ENCODE assay signal across 1 cellular context in the genomic region with DNA sequence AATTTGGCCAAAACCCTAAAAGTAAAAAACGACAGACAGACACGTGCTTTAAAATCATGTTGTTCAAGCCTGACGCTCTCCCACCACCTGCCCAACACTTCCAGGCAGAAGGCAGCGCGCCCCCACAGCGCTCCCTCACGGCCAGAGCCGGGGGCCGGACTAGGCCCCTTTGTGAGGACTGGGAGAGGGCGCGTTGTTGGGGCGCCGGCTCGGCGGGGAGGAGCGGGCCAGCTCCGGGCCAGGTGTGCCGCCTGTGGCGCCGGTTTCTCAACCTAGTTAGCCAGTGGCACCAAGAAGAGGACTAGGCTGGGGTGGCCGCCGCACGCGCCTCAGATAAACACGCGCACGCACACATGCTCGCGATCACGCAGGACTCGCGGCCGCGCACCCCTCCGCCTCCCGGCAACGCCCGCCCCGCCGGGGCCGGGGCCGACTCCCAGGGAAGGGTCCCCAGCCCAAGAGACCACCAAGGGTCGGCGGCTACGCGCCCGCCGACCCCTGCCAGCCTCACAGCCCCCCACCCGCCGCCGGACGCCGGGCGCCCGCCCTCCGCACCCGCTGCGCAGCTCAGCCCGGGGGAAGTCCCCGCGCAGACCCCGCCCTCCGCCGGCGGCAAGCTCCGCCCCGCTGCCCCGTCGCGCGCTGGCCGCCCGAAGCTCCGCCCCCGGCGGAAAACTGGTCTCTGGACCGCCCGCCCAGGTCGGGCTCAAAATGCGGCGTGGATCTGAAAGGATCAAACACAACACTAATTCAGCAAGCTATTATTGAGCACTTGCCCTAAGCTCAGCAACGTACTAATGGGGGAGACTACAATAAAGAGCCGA.
TF ChIP-seq lines count a peak whose summit lies in the region.

A gene (minus strand): TSS at position 584 of the 824 bp plus-strand sequence.

TF ChIP-seq in HepG2, 621 proteins besides CTCF, POLR2A, EP300 and RAD21 (continued from another document and continues in another):
- TF ChIP-seq ZNF619 (CRISPR knock-in tag; IDR thresholded peaks at IDR 0.05) (peak; percentile 61; the same call in 1 of the 2 replicates), ZNF782 (CRISPR knock-in tag; IDR thresholded peaks at IDR 0.05; ENCODE audit: borderline replicate concordance) (peak; percentile 89; the same call in 1 of the 2 replicates), ZNF367 (CRISPR knock-in tag; IDR thresholded peaks at IDR 0.05; ENCODE audit: borderline replicate concordance) (no peak), ZFP62 (CRISPR knock-in tag; IDR thresholded peaks at IDR 0.05) (no peak), ZKSCAN1 (IDR thresholded peaks at IDR 0.05; ENCODE audit: low read length) (no peak), KDM3A (CRISPR knock-in tag; IDR thresholded peaks at IDR 0.05; ENCODE audit: low read depth) (0 out of 2 replicates have a peak, but pooled peaks have one; percentile 27), GLI4 (CRISPR knock-in tag; IDR thresholded peaks at IDR 0.05; ENCODE audit: borderline replicate concordance) (no peak), TEAD2 (CRISPR knock-in tag; IDR thresholded peaks at IDR 0.05) (no peak), NR2F6 (IDR thresholded peaks at IDR 0.05) (no peak), NR2F6 (CRISPR knock-in tag; IDR thresholded peaks at IDR 0.05) (no peak), ZNF292 (CRISPR knock-in tag; IDR thresholded peaks at IDR 0.05; ENCODE audit: borderline replicate concordance, low read depth) (no peak), ZMYM3 (CRISPR knock-in tag; IDR thresholded peaks at IDR 0.05) (0 out of 2 replicates have a peak, but pooled peaks have one; percentile 24), NR3C1 (CRISPR knock-in tag; IDR thresholded peaks at IDR 0.05) (no peak)
- TF ChIP-seq, protein P1, sequence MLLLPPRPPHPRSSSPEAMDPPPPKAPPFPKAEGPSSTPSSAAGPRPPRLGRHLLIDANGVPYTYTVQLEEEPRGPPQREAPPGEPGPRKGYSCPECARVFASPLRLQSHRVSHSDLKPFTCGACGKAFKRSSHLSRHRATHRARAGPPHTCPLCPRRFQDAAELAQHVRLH (CRISPR knock-in tag; IDR thresholded peaks at IDR 0.05; ENCODE audit: borderline replicate concordance, low read depth), result peak; percentile 48; the same call in 1 of the 2 replicates
- TF ChIP-seq, protein P2, sequence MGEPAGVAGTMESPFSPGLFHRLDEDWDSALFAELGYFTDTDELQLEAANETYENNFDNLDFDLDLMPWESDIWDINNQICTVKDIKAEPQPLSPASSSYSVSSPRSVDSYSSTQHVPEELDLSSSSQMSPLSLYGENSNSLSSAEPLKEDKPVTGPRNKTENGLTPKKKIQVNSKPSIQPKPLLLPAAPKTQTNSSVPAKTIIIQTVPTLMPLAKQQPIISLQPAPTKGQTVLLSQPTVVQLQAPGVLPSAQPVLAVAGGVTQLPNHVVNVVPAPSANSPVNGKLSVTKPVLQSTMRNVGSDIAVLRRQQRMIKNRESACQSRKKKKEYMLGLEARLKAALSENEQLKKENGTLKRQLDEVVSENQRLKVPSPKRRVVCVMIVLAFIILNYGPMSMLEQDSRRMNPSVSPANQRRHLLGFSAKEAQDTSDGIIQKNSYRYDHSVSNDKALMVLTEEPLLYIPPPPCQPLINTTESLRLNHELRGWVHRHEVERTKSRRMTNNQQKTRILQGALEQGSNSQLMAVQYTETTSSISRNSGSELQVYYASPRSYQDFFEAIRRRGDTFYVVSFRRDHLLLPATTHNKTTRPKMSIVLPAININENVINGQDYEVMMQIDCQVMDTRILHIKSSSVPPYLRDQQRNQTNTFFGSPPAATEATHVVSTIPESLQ (CRISPR knock-in tag; conservative IDR thresholded peaks at IDR 0.05), result no peak
- TF ChIP-seq, protein P3, sequence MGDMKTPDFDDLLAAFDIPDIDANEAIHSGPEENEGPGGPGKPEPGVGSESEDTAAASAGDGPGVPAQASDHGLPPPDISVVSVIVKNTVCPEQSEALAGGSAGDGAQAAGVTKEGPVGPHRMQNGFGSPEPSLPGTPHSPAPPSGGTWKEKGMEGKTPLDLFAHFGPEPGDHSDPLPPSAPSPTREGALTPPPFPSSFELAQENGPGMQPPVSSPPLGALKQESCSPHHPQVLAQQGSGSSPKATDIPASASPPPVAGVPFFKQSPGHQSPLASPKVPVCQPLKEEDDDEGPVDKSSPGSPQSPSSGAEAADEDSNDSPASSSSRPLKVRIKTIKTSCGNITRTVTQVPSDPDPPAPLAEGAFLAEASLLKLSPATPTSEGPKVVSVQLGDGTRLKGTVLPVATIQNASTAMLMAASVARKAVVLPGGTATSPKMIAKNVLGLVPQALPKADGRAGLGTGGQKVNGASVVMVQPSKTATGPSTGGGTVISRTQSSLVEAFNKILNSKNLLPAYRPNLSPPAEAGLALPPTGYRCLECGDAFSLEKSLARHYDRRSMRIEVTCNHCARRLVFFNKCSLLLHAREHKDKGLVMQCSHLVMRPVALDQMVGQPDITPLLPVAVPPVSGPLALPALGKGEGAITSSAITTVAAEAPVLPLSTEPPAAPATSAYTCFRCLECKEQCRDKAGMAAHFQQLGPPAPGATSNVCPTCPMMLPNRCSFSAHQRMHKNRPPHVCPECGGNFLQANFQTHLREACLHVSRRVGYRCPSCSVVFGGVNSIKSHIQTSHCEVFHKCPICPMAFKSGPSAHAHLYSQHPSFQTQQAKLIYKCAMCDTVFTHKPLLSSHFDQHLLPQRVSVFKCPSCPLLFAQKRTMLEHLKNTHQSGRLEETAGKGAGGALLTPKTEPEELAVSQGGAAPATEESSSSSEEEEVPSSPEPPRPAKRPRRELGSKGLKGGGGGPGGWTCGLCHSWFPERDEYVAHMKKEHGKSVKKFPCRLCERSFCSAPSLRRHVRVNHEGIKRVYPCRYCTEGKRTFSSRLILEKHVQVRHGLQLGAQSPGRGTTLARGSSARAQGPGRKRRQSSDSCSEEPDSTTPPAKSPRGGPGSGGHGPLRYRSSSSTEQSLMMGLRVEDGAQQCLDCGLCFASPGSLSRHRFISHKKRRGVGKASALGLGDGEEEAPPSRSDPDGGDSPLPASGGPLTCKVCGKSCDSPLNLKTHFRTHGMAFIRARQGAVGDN (CRISPR knock-in tag; IDR thresholded peaks at IDR 0.05), result peak; percentile 96
- TF ChIP-seq, protein P4, sequence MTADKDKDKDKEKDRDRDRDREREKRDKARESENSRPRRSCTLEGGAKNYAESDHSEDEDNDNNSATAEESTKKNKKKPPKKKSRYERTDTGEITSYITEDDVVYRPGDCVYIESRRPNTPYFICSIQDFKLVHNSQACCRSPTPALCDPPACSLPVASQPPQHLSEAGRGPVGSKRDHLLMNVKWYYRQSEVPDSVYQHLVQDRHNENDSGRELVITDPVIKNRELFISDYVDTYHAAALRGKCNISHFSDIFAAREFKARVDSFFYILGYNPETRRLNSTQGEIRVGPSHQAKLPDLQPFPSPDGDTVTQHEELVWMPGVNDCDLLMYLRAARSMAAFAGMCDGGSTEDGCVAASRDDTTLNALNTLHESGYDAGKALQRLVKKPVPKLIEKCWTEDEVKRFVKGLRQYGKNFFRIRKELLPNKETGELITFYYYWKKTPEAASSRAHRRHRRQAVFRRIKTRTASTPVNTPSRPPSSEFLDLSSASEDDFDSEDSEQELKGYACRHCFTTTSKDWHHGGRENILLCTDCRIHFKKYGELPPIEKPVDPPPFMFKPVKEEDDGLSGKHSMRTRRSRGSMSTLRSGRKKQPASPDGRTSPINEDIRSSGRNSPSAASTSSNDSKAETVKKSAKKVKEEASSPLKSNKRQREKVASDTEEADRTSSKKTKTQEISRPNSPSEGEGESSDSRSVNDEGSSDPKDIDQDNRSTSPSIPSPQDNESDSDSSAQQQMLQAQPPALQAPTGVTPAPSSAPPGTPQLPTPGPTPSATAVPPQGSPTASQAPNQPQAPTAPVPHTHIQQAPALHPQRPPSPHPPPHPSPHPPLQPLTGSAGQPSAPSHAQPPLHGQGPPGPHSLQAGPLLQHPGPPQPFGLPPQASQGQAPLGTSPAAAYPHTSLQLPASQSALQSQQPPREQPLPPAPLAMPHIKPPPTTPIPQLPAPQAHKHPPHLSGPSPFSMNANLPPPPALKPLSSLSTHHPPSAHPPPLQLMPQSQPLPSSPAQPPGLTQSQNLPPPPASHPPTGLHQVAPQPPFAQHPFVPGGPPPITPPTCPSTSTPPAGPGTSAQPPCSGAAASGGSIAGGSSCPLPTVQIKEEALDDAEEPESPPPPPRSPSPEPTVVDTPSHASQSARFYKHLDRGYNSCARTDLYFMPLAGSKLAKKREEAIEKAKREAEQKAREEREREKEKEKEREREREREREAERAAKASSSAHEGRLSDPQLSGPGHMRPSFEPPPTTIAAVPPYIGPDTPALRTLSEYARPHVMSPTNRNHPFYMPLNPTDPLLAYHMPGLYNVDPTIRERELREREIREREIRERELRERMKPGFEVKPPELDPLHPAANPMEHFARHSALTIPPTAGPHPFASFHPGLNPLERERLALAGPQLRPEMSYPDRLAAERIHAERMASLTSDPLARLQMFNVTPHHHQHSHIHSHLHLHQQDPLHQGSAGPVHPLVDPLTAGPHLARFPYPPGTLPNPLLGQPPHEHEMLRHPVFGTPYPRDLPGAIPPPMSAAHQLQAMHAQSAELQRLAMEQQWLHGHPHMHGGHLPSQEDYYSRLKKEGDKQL (CRISPR knock-in tag; IDR thresholded peaks at IDR 0.05; ENCODE audit: low read depth), result no peak
- TF ChIP-seq, protein P5, sequence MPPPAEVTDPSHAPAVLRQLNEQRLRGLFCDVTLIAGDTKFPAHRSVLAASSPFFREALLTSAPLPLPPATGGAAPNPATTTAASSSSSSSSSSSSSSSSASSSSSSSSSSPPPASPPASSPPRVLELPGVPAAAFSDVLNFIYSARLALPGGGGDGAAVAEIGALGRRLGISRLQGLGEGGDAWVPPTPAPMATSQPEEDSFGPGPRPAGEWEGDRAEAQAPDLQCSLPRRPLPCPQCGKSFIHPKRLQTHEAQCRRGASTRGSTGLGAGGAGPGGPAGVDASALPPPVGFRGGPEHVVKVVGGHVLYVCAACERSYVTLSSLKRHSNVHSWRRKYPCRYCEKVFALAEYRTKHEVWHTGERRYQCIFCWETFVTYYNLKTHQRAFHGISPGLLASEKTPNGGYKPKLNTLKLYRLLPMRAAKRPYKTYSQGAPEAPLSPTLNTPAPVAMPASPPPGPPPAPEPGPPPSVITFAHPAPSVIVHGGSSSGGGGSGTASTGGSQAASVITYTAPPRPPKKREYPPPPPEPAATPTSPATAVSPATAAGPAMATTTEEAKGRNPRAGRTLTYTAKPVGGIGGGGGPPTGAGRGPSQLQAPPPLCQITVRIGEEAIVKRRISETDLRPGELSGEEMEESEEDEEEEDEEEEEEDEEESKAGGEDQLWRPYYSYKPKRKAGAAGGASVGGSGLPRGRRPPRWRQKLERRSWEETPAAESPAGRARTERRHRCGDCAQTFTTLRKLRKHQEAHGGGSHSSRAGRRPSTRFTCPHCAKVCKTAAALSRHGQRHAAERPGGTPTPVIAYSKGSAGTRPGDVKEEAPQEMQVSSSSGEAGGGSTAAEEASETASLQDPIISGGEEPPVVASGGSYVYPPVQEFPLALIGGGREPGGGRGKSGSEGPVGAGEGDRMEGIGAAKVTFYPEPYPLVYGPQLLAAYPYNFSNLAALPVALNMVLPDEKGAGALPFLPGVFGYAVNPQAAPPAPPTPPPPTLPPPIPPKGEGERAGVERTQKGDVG (CRISPR knock-in tag; IDR thresholded peaks at IDR 0.05; ENCODE audit: borderline replicate concordance), result peak; percentile 43; the same call in 1 of the 2 replicates
- TF ChIP-seq, protein P6, sequence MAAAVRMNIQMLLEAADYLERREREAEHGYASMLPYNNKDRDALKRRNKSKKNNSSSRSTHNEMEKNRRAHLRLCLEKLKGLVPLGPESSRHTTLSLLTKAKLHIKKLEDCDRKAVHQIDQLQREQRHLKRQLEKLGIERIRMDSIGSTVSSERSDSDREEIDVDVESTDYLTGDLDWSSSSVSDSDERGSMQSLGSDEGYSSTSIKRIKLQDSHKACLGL (CRISPR knock-in tag; IDR thresholded peaks at IDR 0.05), result peak; percentile 77; the same call in 1 of the 2 replicates
- TF ChIP-seq, protein P7, sequence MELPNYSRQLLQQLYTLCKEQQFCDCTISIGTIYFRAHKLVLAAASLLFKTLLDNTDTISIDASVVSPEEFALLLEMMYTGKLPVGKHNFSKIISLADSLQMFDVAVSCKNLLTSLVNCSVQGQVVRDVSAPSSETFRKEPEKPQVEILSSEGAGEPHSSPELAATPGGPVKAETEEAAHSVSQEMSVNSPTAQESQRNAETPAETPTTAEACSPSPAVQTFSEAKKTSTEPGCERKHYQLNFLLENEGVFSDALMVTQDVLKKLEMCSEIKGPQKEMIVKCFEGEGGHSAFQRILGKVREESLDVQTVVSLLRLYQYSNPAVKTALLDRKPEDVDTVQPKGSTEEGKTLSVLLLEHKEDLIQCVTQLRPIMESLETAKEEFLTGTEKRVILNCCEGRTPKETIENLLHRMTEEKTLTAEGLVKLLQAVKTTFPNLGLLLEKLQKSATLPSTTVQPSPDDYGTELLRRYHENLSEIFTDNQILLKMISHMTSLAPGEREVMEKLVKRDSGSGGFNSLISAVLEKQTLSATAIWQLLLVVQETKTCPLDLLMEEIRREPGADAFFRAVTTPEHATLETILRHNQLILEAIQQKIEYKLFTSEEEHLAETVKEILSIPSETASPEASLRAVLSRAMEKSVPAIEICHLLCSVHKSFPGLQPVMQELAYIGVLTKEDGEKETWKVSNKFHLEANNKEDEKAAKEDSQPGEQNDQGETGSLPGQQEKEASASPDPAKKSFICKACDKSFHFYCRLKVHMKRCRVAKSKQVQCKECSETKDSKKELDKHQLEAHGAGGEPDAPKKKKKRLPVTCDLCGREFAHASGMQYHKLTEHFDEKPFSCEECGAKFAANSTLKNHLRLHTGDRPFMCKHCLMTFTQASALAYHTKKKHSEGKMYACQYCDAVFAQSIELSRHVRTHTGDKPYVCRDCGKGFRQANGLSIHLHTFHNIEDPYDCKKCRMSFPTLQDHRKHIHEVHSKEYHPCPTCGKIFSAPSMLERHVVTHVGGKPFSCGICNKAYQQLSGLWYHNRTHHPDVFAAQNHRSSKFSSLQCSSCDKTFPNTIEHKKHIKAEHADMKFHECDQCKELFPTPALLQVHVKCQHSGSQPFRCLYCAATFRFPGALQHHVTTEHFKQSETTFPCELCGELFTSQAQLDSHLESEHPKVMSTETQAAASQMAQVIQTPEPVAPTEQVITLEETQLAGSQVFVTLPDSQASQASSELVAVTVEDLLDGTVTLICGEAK (IDR thresholded peaks at IDR 0.05), result no peak
- TF ChIP-seq, protein P7 (CRISPR knock-in tag; IDR thresholded peaks at IDR 0.05), result peak; percentile 62; the same call in 1 of the 2 replicates
